ENCODE assay signal across 8 cellular contexts in genomic region chr6:139027620-139028182, GRCh38. TPM values are rescaled to one million over a fixed set of nuclear protein-coding genes. Genes with fewer than 3 reads are reported as not detected.
A peak's percentile ranks its signal among the peaks of the same experiment; 100 is the strongest.
DNase-seq lines count a peak whose midpoint lies in the region; ATAC-seq and TF ChIP-seq lines count a peak whose summit lies in the region.

No MANE protein-coding gene starts in this region.

- peaks cover 19% of the 10 kb centered on the region for H3K36me3 Mint-ChIP-seq in Calu3 (ENCODE audit: insufficient read depth, unreplicated experiment)
- H3K36me3 Mint-ChIP-seq in activated T-cell treated with anti-CD3 and anti-CD28 coated beads, Interleukin-2, amount 50 U/mL, for 24 hours (ENCODE audit: low read depth) = peaks cover 17% of the 10 kb centered on the region

- H3K27me3 Mint-ChIP-seq in Calu3 (ENCODE audit: unreplicated experiment) = no peaks in the 10 kb centered on the region
- H3K27me3 Mint-ChIP-seq in activated T-cell treated with anti-CD3 and anti-CD28 coated beads, Interleukin-2, amount 50 U/mL, for 24 hours = no peaks in the 10 kb centered on the region

- no peaks in the 10 kb centered on the region for H3K9me3 Mint-ChIP-seq in Calu3 (ENCODE audit: low read depth, unreplicated experiment)
- no peaks in the 10 kb centered on the region for H3K9me3 Mint-ChIP-seq in activated T-cell treated with anti-CD3 and anti-CD28 coated beads, Interleukin-2, amount 50 U/mL, for 24 hours

- no peak overlapping the region for H3K4me3 Mint-ChIP-seq in Calu3 (ENCODE audit: low read depth, unreplicated experiment)
- no peak overlapping the region for H3K4me3 Mint-ChIP-seq in activated T-cell treated with anti-CD3 and anti-CD28 coated beads, Interleukin-2, amount 50 U/mL, for 24 hours

- no TSS peak for BruUV-seq in Calu3 (replicated peaks; lab: Mats Ljungman, UMichigan)

- peak overlapping the region; percentile 89 for H3K4me3 ChIP-seq in retinal pigment epithelial cell (ENCODE audit: low read length)

- peaks cover 15% of the 10 kb centered on the region for H3K4me1 Mint-ChIP-seq in Calu3 (ENCODE audit: low read depth, unreplicated experiment)
- H3K4me1 Mint-ChIP-seq in activated T-cell treated with anti-CD3 and anti-CD28 coated beads, Interleukin-2, amount 50 U/mL, for 24 hours (ENCODE audit: low read depth) = peaks cover 13% of the 10 kb centered on the region

- DNase-seq in Calu3 (peak; percentile 24), NCI-H774 (lab: John Stamatoyannopoulos, UW) (peak; percentile 91), germinal center (ENCODE audit: low spot score) (peak; percentile 21), retinal pigment epithelial cell (ENCODE audit: low read depth) (no peak)
- peak; percentile 60 for DNase-seq in activated T-cell treated with anti-CD3 and anti-CD28 coated beads, Interleukin-2, amount 50 U/mL, for 24 hours

- peak overlapping the region; percentile 87 for H3K27ac Mint-ChIP-seq in Calu3 (ENCODE audit: unreplicated experiment)
- H3K27ac Mint-ChIP-seq in activated T-cell treated with anti-CD3 and anti-CD28 coated beads, Interleukin-2, amount 50 U/mL, for 24 hours = peak overlapping the region; percentile 93

- intact Hi-C loops in Calu3 (cut with micrococcal nuclease; ENCODE audit: unreplicated experiment) = loop anchor here (5.0 kb wide), 1 partner anchor 40 kb away; the partner anchor contains the start of gene REPS1

- no peak for TF ChIP-seq CTCF in Calu3 (IDR thresholded peaks at IDR 0.05; ENCODE audit: unreplicated experiment)
- no peak for TF ChIP-seq CTCF in retinal pigment epithelial cell (conservative IDR thresholded peaks at IDR 0.05; ENCODE audit: low read depth, low read length)

- CTCF ChIA-PET in Calu3 (lab: Charles Lee) = interaction anchor here (0.6 kb wide), 1 partner anchor 12 kb away, joined by 4 read pairs; no protein-coding TSS in a partner anchor

- ATAC-seq in HG02759 (IDR thresholded peaks at IDR 0.05; ENCODE audit: unreplicated experiment) (peak; percentile 22), GM21723 (IDR thresholded peaks at IDR 0.05; ENCODE audit: unreplicated experiment) (no peak), GM19328 (IDR thresholded peaks at IDR 0.05; ENCODE audit: unreplicated experiment) (no peak)

RNA-seq across cellular contexts. Expression of gene ABRACL, which starts 0.8 kb away (rescaled TPM):
- 36.1 and 40.4 TPM in 2 replicates for total RNA-seq in Calu3 (2022)

RNA-seq across cellular contexts. Expression of gene REPS1, which starts 39.6 kb away (rescaled TPM):
- 24.1 and 29.5 TPM in 2 replicates for total RNA-seq in Calu3 (2022)
